ENCODE assay signal across 1 cellular context in the genomic region with DNA sequence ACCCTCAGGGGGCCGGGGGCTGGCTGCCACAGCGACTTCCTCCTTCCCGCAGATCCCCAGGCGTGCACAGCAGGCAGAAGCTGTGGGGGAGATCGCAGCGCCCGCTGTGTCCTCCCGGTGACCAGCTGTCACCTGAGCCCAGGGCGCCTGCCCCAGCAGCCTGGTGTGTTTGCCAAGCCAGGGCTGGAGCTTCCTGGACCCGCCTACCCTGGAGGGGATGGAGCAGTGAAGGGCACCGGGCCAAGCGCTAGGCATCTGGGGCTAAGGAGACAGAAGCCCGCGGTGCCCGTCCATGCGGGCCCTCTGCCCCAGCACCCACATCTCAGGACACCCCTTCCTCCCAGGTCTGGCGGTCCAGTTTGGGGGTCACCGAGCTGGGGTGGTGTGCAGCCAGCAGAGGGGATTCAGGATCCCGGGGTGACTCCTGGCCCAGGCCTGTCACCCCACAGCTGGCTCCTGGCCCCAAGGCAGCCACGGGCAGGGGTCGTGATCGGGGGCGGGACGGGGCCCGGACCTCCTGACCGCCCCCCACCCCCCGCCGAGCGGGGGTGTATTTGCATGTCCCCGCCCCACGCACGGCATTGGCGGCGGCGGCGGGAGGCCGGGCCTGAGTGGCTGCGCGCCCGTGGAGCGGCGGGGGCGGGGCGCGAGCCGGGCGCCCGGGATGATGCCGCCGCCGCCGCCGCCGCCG.
TF ChIP-seq lines count a peak whose summit lies in the region.

A gene with protein sequence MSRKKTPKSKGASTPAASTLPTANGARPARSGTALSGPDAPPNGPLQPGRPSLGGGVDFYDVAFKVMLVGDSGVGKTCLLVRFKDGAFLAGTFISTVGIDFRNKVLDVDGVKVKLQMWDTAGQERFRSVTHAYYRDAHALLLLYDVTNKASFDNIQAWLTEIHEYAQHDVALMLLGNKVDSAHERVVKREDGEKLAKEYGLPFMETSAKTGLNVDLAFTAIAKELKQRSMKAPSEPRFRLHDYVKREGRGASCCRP (plus strand): TSS at position 645 of the 691 bp plus-strand sequence. CDS start 159 bp downstream, outside the sequence.

TF ChIP-seq in HepG2, 621 proteins besides CTCF, POLR2A, EP300 and RAD21 (continued from another document and continues in another):
- TF ChIP-seq CHD2 (IDR thresholded peaks at IDR 0.05; ENCODE audit: low read depth, low read length) (no peak), MED8 (CRISPR knock-in tag; IDR thresholded peaks at IDR 0.05; ENCODE audit: insufficient replicate concordance) (peak; percentile 31), MED13 (CRISPR knock-in tag; IDR thresholded peaks at IDR 0.05) (no peak), REPIN1 (CRISPR knock-in tag; IDR thresholded peaks at IDR 0.05; ENCODE audit: borderline replicate concordance, low read depth) (no peak), ZFP37 (CRISPR knock-in tag; IDR thresholded peaks at IDR 0.05; ENCODE audit: borderline replicate concordance) (no peak), ZBTB38 (CRISPR knock-in tag; IDR thresholded peaks at IDR 0.05) (peak; percentile 56; the same call in 1 of the 2 replicates), ZNF572 (CRISPR knock-in tag; IDR thresholded peaks at IDR 0.05) (no peak), NKX3-1 (CRISPR knock-in tag; IDR thresholded peaks at IDR 0.05) (no peak), MAF1 (CRISPR knock-in tag; IDR thresholded peaks at IDR 0.05; ENCODE audit: borderline replicate concordance) (no peak), RFXANK (CRISPR knock-in tag; IDR thresholded peaks at IDR 0.05) (no peak), ZNF260 (CRISPR knock-in tag; IDR thresholded peaks at IDR 0.05; ENCODE audit: borderline replicate concordance, low read depth) (no peak), POLR2G (IDR thresholded peaks at IDR 0.05; ENCODE audit: low read depth, low read length) (peak; percentile 36; the same call in 1 of the 2 replicates), KDM6A (CRISPR knock-in tag; IDR thresholded peaks at IDR 0.05; ENCODE audit: low read depth) (no peak), NFYB (CRISPR knock-in tag; IDR thresholded peaks at IDR 0.05) (peak; percentile 40; the same call in 1 of the 2 replicates), RXRB (CRISPR knock-in tag; IDR thresholded peaks at IDR 0.05; ENCODE audit: borderline replicate concordance) (peak; percentile 41; the same call in 1 of the 2 replicates), JUN (CRISPR knock-in tag; IDR thresholded peaks at IDR 0.05) (no peak), RCOR2 (CRISPR knock-in tag; IDR thresholded peaks at IDR 0.05) (no peak), ARNTL (CRISPR knock-in tag; IDR thresholded peaks at IDR 0.05) (no peak), U2AF1 (optimal IDR thresholded peaks at IDR 0.05; ENCODE audit: low read depth, low read length) (no peak), ZFAT (CRISPR knock-in tag; conservative IDR thresholded peaks at IDR 0.05) (no peak), GLI4 (CRISPR knock-in tag; IDR thresholded peaks at IDR 0.05; ENCODE audit: borderline replicate concordance) (no peak)
- TF ChIP-seq, protein P1, sequence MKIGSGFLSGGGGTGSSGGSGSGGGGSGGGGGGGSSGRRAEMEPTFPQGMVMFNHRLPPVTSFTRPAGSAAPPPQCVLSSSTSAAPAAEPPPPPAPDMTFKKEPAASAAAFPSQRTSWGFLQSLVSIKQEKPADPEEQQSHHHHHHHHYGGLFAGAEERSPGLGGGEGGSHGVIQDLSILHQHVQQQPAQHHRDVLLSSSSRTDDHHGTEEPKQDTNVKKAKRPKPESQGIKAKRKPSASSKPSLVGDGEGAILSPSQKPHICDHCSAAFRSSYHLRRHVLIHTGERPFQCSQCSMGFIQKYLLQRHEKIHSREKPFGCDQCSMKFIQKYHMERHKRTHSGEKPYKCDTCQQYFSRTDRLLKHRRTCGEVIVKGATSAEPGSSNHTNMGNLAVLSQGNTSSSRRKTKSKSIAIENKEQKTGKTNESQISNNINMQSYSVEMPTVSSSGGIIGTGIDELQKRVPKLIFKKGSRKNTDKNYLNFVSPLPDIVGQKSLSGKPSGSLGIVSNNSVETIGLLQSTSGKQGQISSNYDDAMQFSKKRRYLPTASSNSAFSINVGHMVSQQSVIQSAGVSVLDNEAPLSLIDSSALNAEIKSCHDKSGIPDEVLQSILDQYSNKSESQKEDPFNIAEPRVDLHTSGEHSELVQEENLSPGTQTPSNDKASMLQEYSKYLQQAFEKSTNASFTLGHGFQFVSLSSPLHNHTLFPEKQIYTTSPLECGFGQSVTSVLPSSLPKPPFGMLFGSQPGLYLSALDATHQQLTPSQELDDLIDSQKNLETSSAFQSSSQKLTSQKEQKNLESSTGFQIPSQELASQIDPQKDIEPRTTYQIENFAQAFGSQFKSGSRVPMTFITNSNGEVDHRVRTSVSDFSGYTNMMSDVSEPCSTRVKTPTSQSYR (CRISPR knock-in tag; IDR thresholded peaks at IDR 0.05; ENCODE audit: borderline replicate concordance): no peak
- TF ChIP-seq, protein P2, sequence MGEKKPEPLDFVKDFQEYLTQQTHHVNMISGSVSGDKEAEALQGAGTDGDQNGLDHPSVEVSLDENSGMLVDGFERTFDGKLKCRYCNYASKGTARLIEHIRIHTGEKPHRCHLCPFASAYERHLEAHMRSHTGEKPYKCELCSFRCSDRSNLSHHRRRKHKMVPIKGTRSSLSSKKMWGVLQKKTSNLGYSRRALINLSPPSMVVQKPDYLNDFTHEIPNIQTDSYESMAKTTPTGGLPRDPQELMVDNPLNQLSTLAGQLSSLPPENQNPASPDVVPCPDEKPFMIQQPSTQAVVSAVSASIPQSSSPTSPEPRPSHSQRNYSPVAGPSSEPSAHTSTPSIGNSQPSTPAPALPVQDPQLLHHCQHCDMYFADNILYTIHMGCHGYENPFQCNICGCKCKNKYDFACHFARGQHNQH (CRISPR knock-in tag; IDR thresholded peaks at IDR 0.05): peak; percentile 60; the same call in 1 of the 2 replicates
- TF ChIP-seq, protein P3, sequence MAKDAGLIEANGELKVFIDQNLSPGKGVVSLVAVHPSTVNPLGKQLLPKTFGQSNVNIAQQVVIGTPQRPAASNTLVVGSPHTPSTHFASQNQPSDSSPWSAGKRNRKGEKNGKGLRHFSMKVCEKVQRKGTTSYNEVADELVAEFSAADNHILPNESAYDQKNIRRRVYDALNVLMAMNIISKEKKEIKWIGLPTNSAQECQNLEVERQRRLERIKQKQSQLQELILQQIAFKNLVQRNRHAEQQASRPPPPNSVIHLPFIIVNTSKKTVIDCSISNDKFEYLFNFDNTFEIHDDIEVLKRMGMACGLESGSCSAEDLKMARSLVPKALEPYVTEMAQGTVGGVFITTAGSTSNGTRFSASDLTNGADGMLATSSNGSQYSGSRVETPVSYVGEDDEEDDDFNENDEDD (CRISPR knock-in tag; IDR thresholded peaks at IDR 0.05; ENCODE audit: borderline replicate concordance): peak; percentile 22; the same call in 1 of the 2 replicates
- TF ChIP-seq, protein P4, sequence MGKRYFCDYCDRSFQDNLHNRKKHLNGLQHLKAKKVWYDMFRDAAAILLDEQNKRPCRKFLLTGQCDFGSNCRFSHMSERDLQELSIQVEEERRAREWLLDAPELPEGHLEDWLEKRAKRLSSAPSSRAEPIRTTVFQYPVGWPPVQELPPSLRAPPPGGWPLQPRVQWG (CRISPR knock-in tag; IDR thresholded peaks at IDR 0.05; ENCODE audit: borderline replicate concordance, low read depth): no peak
- TF ChIP-seq, protein P5, sequence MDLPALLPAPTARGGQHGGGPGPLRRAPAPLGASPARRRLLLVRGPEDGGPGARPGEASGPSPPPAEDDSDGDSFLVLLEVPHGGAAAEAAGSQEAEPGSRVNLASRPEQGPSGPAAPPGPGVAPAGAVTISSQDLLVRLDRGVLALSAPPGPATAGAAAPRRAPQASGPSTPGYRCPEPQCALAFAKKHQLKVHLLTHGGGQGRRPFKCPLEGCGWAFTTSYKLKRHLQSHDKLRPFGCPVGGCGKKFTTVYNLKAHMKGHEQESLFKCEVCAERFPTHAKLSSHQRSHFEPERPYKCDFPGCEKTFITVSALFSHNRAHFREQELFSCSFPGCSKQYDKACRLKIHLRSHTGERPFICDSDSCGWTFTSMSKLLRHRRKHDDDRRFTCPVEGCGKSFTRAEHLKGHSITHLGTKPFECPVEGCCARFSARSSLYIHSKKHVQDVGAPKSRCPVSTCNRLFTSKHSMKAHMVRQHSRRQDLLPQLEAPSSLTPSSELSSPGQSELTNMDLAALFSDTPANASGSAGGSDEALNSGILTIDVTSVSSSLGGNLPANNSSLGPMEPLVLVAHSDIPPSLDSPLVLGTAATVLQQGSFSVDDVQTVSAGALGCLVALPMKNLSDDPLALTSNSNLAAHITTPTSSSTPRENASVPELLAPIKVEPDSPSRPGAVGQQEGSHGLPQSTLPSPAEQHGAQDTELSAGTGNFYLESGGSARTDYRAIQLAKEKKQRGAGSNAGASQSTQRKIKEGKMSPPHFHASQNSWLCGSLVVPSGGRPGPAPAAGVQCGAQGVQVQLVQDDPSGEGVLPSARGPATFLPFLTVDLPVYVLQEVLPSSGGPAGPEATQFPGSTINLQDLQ (CRISPR knock-in tag; IDR thresholded peaks at IDR 0.05): no peak
- TF ChIP-seq, protein P6, sequence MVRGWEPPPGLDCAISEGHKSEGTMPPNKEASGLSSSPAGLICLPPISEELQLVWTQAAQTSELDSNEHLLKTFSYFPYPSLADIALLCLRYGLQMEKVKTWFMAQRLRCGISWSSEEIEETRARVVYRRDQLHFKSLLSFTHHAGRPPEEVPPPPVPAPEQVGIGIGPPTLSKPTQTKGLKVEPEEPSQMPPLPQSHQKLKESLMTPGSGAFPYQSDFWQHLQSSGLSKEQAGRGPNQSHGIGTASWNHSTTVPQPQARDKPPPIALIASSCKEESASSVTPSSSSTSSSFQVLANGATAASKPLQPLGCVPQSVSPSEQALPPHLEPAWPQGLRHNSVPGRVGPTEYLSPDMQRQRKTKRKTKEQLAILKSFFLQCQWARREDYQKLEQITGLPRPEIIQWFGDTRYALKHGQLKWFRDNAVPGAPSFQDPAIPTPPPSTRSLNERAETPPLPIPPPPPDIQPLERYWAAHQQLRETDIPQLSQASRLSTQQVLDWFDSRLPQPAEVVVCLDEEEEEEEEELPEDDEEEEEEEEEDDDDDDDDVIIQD (CRISPR knock-in tag; IDR thresholded peaks at IDR 0.05; ENCODE audit: low read depth): no peak
- TF ChIP-seq, protein P7, sequence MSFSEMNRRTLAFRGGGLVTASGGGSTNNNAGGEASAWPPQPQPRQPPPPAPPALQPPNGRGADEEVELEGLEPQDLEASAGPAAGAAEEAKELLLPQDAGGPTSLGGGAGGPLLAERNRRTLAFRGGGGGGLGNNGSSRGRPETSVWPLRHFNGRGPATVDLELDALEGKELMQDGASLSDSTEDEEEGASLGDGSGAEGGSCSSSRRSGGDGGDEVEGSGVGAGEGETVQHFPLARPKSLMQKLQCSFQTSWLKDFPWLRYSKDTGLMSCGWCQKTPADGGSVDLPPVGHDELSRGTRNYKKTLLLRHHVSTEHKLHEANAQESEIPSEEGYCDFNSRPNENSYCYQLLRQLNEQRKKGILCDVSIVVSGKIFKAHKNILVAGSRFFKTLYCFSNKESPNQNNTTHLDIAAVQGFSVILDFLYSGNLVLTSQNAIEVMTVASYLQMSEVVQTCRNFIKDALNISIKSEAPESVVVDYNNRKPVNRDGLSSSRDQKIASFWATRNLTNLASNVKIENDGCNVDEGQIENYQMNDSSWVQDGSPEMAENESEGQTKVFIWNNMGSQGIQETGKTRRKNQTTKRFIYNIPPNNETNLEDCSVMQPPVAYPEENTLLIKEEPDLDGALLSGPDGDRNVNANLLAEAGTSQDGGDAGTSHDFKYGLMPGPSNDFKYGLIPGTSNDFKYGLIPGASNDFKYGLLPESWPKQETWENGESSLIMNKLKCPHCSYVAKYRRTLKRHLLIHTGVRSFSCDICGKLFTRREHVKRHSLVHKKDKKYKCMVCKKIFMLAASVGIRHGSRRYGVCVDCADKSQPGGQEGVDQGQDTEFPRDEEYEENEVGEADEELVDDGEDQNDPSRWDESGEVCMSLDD (CRISPR knock-in tag; IDR thresholded peaks at IDR 0.05; ENCODE audit: borderline replicate concordance): 0 out of 2 replicates have a peak, but pooled peaks have one; percentile 64
- TF ChIP-seq, protein P8, sequence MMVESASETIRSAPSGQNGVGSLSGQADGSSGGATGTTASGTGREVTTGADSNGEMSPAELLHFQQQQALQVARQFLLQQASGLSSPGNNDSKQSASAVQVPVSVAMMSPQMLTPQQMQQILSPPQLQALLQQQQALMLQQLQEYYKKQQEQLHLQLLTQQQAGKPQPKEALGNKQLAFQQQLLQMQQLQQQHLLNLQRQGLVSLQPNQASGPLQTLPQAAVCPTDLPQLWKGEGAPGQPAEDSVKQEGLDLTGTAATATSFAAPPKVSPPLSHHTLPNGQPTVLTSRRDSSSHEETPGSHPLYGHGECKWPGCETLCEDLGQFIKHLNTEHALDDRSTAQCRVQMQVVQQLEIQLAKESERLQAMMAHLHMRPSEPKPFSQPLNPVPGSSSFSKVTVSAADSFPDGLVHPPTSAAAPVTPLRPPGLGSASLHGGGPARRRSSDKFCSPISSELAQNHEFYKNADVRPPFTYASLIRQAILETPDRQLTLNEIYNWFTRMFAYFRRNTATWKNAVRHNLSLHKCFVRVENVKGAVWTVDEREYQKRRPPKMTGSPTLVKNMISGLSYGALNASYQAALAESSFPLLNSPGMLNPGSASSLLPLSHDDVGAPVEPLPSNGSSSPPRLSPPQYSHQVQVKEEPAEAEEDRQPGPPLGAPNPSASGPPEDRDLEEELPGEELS (CRISPR knock-in tag; IDR thresholded peaks at IDR 0.05): no peak
- TF ChIP-seq, protein P9, sequence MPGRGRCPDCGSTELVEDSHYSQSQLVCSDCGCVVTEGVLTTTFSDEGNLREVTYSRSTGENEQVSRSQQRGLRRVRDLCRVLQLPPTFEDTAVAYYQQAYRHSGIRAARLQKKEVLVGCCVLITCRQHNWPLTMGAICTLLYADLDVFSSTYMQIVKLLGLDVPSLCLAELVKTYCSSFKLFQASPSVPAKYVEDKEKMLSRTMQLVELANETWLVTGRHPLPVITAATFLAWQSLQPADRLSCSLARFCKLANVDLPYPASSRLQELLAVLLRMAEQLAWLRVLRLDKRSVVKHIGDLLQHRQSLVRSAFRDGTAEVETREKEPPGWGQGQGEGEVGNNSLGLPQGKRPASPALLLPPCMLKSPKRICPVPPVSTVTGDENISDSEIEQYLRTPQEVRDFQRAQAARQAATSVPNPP (CRISPR knock-in tag; IDR thresholded peaks at IDR 0.05): no peak
- TF ChIP-seq, protein P10, sequence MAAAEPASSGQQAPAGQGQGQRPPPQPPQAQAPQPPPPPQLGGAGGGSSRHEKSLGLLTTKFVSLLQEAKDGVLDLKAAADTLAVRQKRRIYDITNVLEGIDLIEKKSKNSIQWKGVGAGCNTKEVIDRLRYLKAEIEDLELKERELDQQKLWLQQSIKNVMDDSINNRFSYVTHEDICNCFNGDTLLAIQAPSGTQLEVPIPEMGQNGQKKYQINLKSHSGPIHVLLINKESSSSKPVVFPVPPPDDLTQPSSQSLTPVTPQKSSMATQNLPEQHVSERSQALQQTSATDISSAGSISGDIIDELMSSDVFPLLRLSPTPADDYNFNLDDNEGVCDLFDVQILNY (CRISPR knock-in tag; conservative IDR thresholded peaks at IDR 0.05): 0 out of 2 replicates have a peak, but pooled peaks have one; percentile 25
- TF ChIP-seq, protein P11, sequence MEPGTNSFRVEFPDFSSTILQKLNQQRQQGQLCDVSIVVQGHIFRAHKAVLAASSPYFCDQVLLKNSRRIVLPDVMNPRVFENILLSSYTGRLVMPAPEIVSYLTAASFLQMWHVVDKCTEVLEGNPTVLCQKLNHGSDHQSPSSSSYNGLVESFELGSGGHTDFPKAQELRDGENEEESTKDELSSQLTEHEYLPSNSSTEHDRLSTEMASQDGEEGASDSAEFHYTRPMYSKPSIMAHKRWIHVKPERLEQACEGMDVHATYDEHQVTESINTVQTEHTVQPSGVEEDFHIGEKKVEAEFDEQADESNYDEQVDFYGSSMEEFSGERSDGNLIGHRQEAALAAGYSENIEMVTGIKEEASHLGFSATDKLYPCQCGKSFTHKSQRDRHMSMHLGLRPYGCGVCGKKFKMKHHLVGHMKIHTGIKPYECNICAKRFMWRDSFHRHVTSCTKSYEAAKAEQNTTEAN (CRISPR knock-in tag; conservative IDR thresholded peaks at IDR 0.05): peak; percentile 57; the same call in 1 of the 2 replicates
- TF ChIP-seq, protein P12, sequence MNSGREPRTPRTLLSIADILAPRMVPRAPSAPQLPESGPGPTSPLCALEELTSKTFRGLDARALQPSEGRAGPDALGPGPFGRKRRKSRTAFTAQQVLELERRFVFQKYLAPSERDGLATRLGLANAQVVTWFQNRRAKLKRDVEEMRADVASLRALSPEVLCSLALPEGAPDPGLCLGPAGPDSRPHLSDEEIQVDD (CRISPR knock-in tag; IDR thresholded peaks at IDR 0.05; ENCODE audit: borderline replicate concordance): no peak
